Comparison of ENCODE assay signal across 13 cellular contexts in the genomic region with DNA sequence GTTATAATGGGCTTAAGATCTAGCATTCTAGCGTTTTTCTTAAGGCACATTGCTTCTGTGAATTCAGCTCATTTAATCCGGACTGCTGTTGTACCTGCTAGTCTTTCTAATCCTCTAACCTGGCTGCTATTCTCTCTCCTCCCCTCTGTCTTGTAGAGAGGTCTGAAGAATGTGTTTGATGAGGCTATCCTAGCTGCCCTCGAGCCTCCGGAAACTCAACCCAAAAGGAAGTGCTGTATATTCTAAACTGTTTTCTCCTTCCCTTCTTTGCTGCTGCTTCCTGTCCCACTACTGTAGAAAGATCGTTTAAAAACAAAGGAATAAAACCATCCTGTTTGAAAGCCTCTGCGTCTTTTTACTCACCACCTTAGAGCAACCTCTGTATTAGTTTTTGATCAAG. TPM values are rescaled to one million over a fixed set of nuclear protein-coding genes. Genes with fewer than 3 reads are reported as not detected.
DNase-seq lines count a peak whose midpoint lies in the region; ATAC-seq lines count a peak whose summit lies in the region.
"Had no signal": no experiment of that assay in that cellular context is flagged by ENCODE, and none has a peak within 500 bp of the region (broad histone marks: within the 10 kb centered on the region; RNA-seq: fewer than 3 reads in every experiment).

No MANE protein-coding gene starts in this region.

- peak overlapping the region; percentile 13 for H3K4me3 ChIP-seq in right cardiac atrium (ENCODE audit: low read length)

- H3K4me3 Mint-ChIP-seq in activated T-cell treated with anti-CD3 and anti-CD28 coated beads, Interleukin-2, amount 50 U/mL, for 24 hours: peak overlapping the region; percentile 51
- peak overlapping the region; percentile 66 for H3K4me3 Mint-ChIP-seq in T-helper 1 cell treated with Interleukin-12 subunit alpha and Interleukin-12 subunit beta and Interleukin-4 antibody, amounts not matched to agents 30 μg/mL and 1 μg/mL, for 36 hours
- peak overlapping the region; percentile 68 for H3K4me3 Mint-ChIP-seq in stimulated activated effector memory CD8-positive, alpha-beta T cell treated with anti-CD3 and anti-CD28 coated beads, Interleukin-12 subunit alpha, Interleukin-12 subunit beta, amount 100 ng/mL, for 72 hours

- peaks cover 93% of the 10 kb centered on the region for H3K4me1 Mint-ChIP-seq in activated T-cell treated with anti-CD3 and anti-CD28 coated beads, Interleukin-2, amount 50 U/mL, for 24 hours (ENCODE audit: low read depth)
- H3K4me1 Mint-ChIP-seq in T-helper 1 cell treated with Interleukin-12 subunit alpha and Interleukin-12 subunit beta and Interleukin-4 antibody, amounts not matched to agents 30 μg/mL and 1 μg/mL, for 36 hours (ENCODE audit: low read depth): peaks cover 65% of the 10 kb centered on the region
- H3K4me1 Mint-ChIP-seq in stimulated activated effector memory CD8-positive, alpha-beta T cell treated with anti-CD3 and anti-CD28 coated beads, Interleukin-12 subunit alpha, Interleukin-12 subunit beta, amount 100 ng/mL, for 72 hours: peaks cover 82% of the 10 kb centered on the region

- DNase-seq in activated T-cell treated with anti-CD3 and anti-CD28 coated beads, Interleukin-2, amount 50 U/mL, for 24 hours: no peak
- DNase-seq in activated T-cell treated with anti-CD3 and anti-CD28 coated beads for 4 hours: no peak
- DNase-seq in right cardiac atrium: no peak
- DNase-seq in stimulated activated effector memory CD8-positive, alpha-beta T cell treated with anti-CD3 and anti-CD28 coated beads, Interleukin-12 subunit alpha, Interleukin-12 subunit beta, amount 100 ng/mL, for 72 hours (ENCODE audit: low spot score in 2 of 2): no peak
- no peak for DNase-seq in NCI-H2081 (lab: John Stamatoyannopoulos, UW)
- no peak for DNase-seq in NCI-H146 (lab: John Stamatoyannopoulos, UW)
- DNase-seq: cerebellar nuclear complex, NCI-H526 had no signal

- H3K36me3 Mint-ChIP-seq in activated T-cell treated with anti-CD3 and anti-CD28 coated beads, Interleukin-2, amount 50 U/mL, for 24 hours (ENCODE audit: low read depth): peaks cover 93% of the 10 kb centered on the region
- H3K36me3 Mint-ChIP-seq in T-helper 1 cell treated with Interleukin-12 subunit alpha and Interleukin-12 subunit beta and Interleukin-4 antibody, amounts not matched to agents 30 μg/mL and 1 μg/mL, for 36 hours (ENCODE audit: low read depth): peaks cover 53% of the 10 kb centered on the region
- H3K36me3 Mint-ChIP-seq in stimulated activated effector memory CD8-positive, alpha-beta T cell treated with anti-CD3 and anti-CD28 coated beads, Interleukin-12 subunit alpha, Interleukin-12 subunit beta, amount 100 ng/mL, for 72 hours: peaks cover 100% of the 10 kb centered on the region

- H3K9me3 Mint-ChIP-seq in activated T-cell treated with anti-CD3 and anti-CD28 coated beads, Interleukin-2, amount 50 U/mL, for 24 hours: no peaks in the 10 kb centered on the region
- H3K9me3 Mint-ChIP-seq in T-helper 1 cell treated with Interleukin-12 subunit alpha and Interleukin-12 subunit beta and Interleukin-4 antibody, amounts not matched to agents 30 μg/mL and 1 μg/mL, for 36 hours: no peaks in the 10 kb centered on the region
- H3K9me3 Mint-ChIP-seq in stimulated activated effector memory CD8-positive, alpha-beta T cell treated with anti-CD3 and anti-CD28 coated beads, Interleukin-12 subunit alpha, Interleukin-12 subunit beta, amount 100 ng/mL, for 72 hours: no peaks in the 10 kb centered on the region

- peak; percentile 21 to 44 for ATAC-seq in right cardiac atrium
- ATAC-seq in stimulated activated effector memory CD8-positive, alpha-beta T cell treated with anti-CD3 and anti-CD28 coated beads, Interleukin-12 subunit alpha, Interleukin-12 subunit beta, amount 100 ng/mL, for 72 hours: no peak
- no peak for ATAC-seq in HG03025 (IDR thresholded peaks at IDR 0.05; ENCODE audit: low FRiP score, unreplicated experiment)
- ATAC-seq: HCT116 had no signal

- H3K4me1 ChIP-seq in right cardiac atrium (ENCODE audit: control insufficient read depth, insufficient read depth, low read length): peaks cover 4% of the 10 kb centered on the region

- WGBS in right cardiac atrium: 29% methylated on average over 6 of the region's 6 CpGs

- no peaks in the 10 kb centered on the region for H3K9me3 ChIP-seq in right cardiac atrium (ENCODE audit: control insufficient read depth, low read length)

- H3K27me3 ChIP-seq in right cardiac atrium (ENCODE audit: control insufficient read depth, insufficient read depth): no peaks in the 10 kb centered on the region

- no peaks in the 10 kb centered on the region for H3K27me3 Mint-ChIP-seq in activated T-cell treated with anti-CD3 and anti-CD28 coated beads, Interleukin-2, amount 50 U/mL, for 24 hours
- no peaks in the 10 kb centered on the region for H3K27me3 Mint-ChIP-seq in T-helper 1 cell treated with Interleukin-12 subunit alpha and Interleukin-12 subunit beta and Interleukin-4 antibody, amounts not matched to agents 30 μg/mL and 1 μg/mL, for 36 hours (ENCODE audit: low read depth)

- intact Hi-C loops in right cardiac atrium (cut with DNase I): no loop called here

- no peak overlapping the region for H3K27ac ChIP-seq in right cardiac atrium (ENCODE audit: low read length)
- H3K27ac ChIP-seq: VCaP had no signal

- peak overlapping the region; percentile 91 for H3K27ac Mint-ChIP-seq in activated T-cell treated with anti-CD3 and anti-CD28 coated beads, Interleukin-2, amount 50 U/mL, for 24 hours
- peak overlapping the region; percentile 73 for H3K27ac Mint-ChIP-seq in T-helper 1 cell treated with Interleukin-12 subunit alpha and Interleukin-12 subunit beta and Interleukin-4 antibody, amounts not matched to agents 30 μg/mL and 1 μg/mL, for 36 hours
- H3K27ac Mint-ChIP-seq in stimulated activated effector memory CD8-positive, alpha-beta T cell treated with anti-CD3 and anti-CD28 coated beads, Interleukin-12 subunit alpha, Interleukin-12 subunit beta, amount 100 ng/mL, for 72 hours: peak overlapping the region; percentile 95

RNA-seq across cellular contexts. Expression of a gene that starts 37.3 kb away (rescaled TPM):
- total RNA-seq in right cardiac atrium: 100 to 1,000 TPM; 121 to 178 (median 133) TPM
- 92.1 TPM for polyA plus RNA-seq in right cardiac atrium

RNA-seq across cellular contexts. Expression of a gene that starts 53.1 kb away (rescaled TPM):
- total RNA-seq in right cardiac atrium: under 1 TPM in 3 of 4 donors, not detected in 1; 0.14 to 0.25 (median 0.24) TPM
- polyA plus RNA-seq in right cardiac atrium: 0.05 TPM
- polyA plus RNA-seq: AG04450 had no signal

Comparison
In these comparisons a context has a peak if more than half of its experiments do, and no peak if none do; other contexts are left out.
1. ATAC-seq: peak in right cardiac atrium (2 of 2); none in stimulated activated effector memory CD8-positive, alpha-beta T cell treated with anti-CD3 and anti-CD28 coated beads, Interleukin-12 subunit alpha, Interleukin-12 subunit beta, amount 100 ng/mL, for 72 hours (single experiment) and HG03025 (single experiment).
2. Peak in every context shown above with its lines, with median percentiles within 50 percentile points of each other: H3K27ac Mint-ChIP-seq and H3K4me3 Mint-ChIP-seq.